In the genomic region with DNA sequence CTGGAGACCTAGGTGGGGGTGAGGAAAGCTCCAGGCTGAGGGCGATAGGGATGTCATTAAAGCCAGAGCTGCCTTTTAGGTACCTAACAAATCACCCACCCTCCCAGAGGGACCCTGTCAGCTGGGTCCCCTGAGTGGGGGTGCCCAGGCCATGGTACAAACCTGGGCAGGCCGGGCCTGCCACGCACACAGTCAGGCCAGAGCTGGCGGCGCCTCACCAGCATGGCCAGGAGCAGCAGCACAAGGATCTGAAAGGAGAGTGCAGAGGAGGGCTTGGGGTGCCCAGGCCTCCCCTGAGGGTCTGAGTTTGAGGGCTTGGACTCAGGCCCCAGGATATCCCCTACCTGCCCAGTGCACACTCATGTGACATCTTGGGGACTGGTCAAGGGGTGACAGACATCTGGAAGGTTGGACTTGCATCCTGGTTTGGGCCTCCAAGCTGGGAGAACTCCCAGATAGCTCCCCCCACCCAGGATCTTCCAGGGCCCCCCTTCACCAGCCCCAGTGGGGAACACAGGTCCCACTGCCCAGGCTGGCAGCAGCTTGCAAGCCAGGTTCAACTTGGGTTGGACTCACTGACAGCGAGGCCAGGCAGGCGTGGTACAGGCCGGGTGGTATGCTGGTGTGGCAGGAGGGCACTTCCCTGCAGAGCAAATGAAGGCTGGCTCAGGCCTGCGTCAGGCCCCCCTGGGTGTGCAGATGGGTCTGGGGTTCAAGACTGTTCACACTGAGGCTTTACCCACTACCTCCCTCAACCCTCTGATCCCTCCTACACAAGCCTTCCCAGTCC, we compare ENCODE assay signal across 2 cellular contexts.
TF ChIP-seq lines count a peak whose summit lies in the region.

No MANE protein-coding gene starts in this region.

TF ChIP-seq in HEK293, 187 proteins besides CTCF, POLR2A, EP300 and RAD21:
- TF ChIP-seq GLIS2 (tag by site-specific recombination; IDR thresholded peaks at IDR 0.05): peak; percentile 39; the same call in 1 of the 2 replicates
- TF ChIP-seq, protein P1, sequence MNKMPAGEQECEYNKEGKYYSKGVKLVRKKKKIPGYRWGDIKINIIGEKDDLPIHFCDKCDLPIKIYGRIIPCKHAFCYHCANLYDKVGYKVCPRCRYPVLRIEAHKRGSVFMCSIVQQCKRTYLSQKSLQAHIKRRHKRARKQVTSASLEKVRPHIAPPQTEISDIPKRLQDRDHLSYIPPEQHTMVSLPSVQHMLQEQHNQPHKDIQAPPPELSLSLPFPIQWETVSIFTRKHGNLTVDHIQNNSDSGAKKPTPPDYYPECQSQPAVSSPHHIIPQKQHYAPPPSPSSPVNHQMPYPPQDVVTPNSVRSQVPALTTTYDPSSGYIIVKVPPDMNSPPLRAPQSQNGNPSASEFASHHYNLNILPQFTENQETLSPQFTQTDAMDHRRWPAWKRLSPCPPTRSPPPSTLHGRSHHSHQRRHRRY (tag by site-specific recombination; IDR thresholded peaks at IDR 0.05): no peak

TF ChIP-seq in H1, 55 proteins besides CTCF, POLR2A, EP300 and RAD21:
- TF ChIP-seq TCF12 (IDR thresholded peaks at IDR 0.05; ENCODE audit: low read depth, low read length) (no peak), SAP30 (IDR thresholded peaks at IDR 0.05; ENCODE audit: insufficient read depth, insufficient replicate concordance, low read length) (no peak), PHF8 (conservative IDR thresholded peaks at IDR 0.05; ENCODE audit: low read depth, low read length) (no peak), KDM4A (IDR thresholded peaks at IDR 0.05; ENCODE audit: low read depth, low read length, severe bottlenecking) (no peak), RNF2 (IDR thresholded peaks at IDR 0.05; ENCODE audit: borderline replicate concordance, low read depth, low read length, missing control alignments, poor library complexity, severe bottlenecking) (no peak), SP4 (IDR thresholded peaks at IDR 0.05; ENCODE audit: low read length) (no peak), CEBPB (IDR thresholded peaks at IDR 0.05; ENCODE audit: low read depth, low read length) (no peak), CBX5 (IDR thresholded peaks at IDR 0.05; ENCODE audit: low read depth, low read length) (no peak), CHD2 (IDR thresholded peaks at IDR 0.05; ENCODE audit: low read length) (no peak)
- TF ChIP-seq, protein P2, sequence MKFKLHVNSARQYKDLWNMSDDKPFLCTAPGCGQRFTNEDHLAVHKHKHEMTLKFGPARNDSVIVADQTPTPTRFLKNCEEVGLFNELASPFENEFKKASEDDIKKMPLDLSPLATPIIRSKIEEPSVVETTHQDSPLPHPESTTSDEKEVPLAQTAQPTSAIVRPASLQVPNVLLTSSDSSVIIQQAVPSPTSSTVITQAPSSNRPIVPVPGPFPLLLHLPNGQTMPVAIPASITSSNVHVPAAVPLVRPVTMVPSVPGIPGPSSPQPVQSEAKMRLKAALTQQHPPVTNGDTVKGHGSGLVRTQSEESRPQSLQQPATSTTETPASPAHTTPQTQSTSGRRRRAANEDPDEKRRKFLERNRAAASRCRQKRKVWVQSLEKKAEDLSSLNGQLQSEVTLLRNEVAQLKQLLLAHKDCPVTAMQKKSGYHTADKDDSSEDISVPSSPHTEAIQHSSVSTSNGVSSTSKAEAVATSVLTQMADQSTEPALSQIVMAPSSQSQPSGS (IDR thresholded peaks at IDR 0.05; ENCODE audit: low read length): no peak
